In genomic region chr22:26086359-26086758, GRCh38 we compare ENCODE assay signal across 14 cellular contexts.
DNase-seq lines count a peak whose midpoint lies in the region; ATAC-seq, FAIRE-seq and TF ChIP-seq lines count a peak whose summit lies in the region.
"Had no signal": no experiment of that assay in that cellular context is flagged by ENCODE, and none has a peak within 500 bp of the region (broad histone marks: within the 10 kb centered on the region; RNA-seq: fewer than 3 reads in every experiment).

No MANE protein-coding gene starts in this region.

- no peak for TF ChIP-seq POLR2A in upper lobe of left lung (IDR thresholded peaks at IDR 0.05)

- H3K27ac ChIP-seq in OCI-LY3 (ENCODE audit: low read length) (no peak overlapping the region), upper lobe of left lung (no peak overlapping the region)
- H3K27ac ChIP-seq: Peyer's patch, skin epidermis had no signal

- no peak overlapping the region for H3K4me2 ChIP-seq in OCI-LY3 (ENCODE audit: low read length)

- H3K27me3 ChIP-seq in OCI-LY3 (ENCODE audit: low read depth, low read length) (peaks cover 80% of the 10 kb centered on the region), upper lobe of left lung (no peaks in the 10 kb centered on the region)
- H3K27me3 ChIP-seq: Peyer's patch had no signal

- no peak for FAIRE-seq in GM19239 (lab: Jason Lieb, UNC)

- H2AFZ ChIP-seq in OCI-LY3 (ENCODE audit: low read depth, low read length) = no peak overlapping the region

- H3K79me2 ChIP-seq in OCI-LY3 (ENCODE audit: low read length) = no peaks in the 10 kb centered on the region

- TF ChIP-seq CTCF in GM13977 (IDR thresholded peaks at IDR 0.05; ENCODE audit: extremely low read depth, insufficient read depth, missing control alignments) (peak; percentile 23), OCI-LY3 (IDR thresholded peaks at IDR 0.05; ENCODE audit: low read depth, low read length) (peak; percentile 52), foreskin fibroblast (IDR thresholded peaks at IDR 0.05; ENCODE audit: low read depth, low read length) (no peak), upper lobe of left lung (IDR thresholded peaks at IDR 0.05) (no peak)

- H3K9me3 ChIP-seq in OCI-LY3 (ENCODE audit: insufficient read depth, low read length) (no peaks in the 10 kb centered on the region), upper lobe of left lung (no peaks in the 10 kb centered on the region)
- H3K9me3 ChIP-seq: Peyer's patch had no signal

- no peak overlapping the region for H3K9ac ChIP-seq in OCI-LY3 (ENCODE audit: low read length)

- in situ Hi-C loops in GM13977 (cut with MboI; ENCODE audit: low pct_unique_long_range_greater_than_20kb, low sequenced_read_pairs, unreplicated experiment) = no loop called here

- H4K20me1 ChIP-seq in OCI-LY3 (ENCODE audit: insufficient read depth, low read length) = no peaks in the 10 kb centered on the region

- H3K36me3 ChIP-seq in OCI-LY3 (replicated peaks; ENCODE audit: low read depth, low read length) = no peaks in the 10 kb centered on the region
- H3K36me3 ChIP-seq in upper lobe of left lung = no peaks in the 10 kb centered on the region
- H3K36me3 ChIP-seq: Peyer's patch had no signal

- 40 to 63% methylated on average over 1 of the region's 1 CpG for WGBS in upper lobe of left lung, 2 donors

- ATAC-seq in upper lobe of left lung (ENCODE audit: low FRiP score in 2 of 2) = no peak
- ATAC-seq: activated T-cell treated with anti-CD3 and anti-CD28 coated beads, Interleukin-2, amount 50 U/mL, for 72 hours; esophagus mucosa had no signal

- DNase-seq in GM13977 (ENCODE audit: low spot score) (no peak), NCI-H1092 treated with DMSO at 0.1 percent for 48 hours (lab: John Stamatoyannopoulos, UW) (peak; percentile 66), kidney tubule cell (ENCODE audit: low spot score) (peak; percentile 6), EL (no peak), GM19239 (ENCODE audit: insufficient read length, low spot score) (no peak), foreskin fibroblast (no peak), upper lobe of left lung (no peak)
- DNase-seq: activated CD4-positive, alpha-beta T cell treated with anti-CD3 and anti-CD28 coated beads for 48 hours; activated T-cell treated with anti-CD3 and anti-CD28 coated beads, Interleukin-2, amount 50 U/mL, for 72 hours; CD4-positive, CD25-positive, alpha-beta regulatory T cell; Peyer's patch had no signal

- H3K4me3 ChIP-seq in OCI-LY3 (ENCODE audit: low read length) = no peak overlapping the region
- H3K4me3 ChIP-seq in foreskin fibroblast (ENCODE audit: low read depth in 1 of 2, low read length in 2 of 2) = no peak overlapping the region
- H3K4me3 ChIP-seq in upper lobe of left lung = no peak overlapping the region
- H3K4me3 ChIP-seq: Peyer's patch, skin epidermis had no signal

- no peak for TF ChIP-seq EP300 in upper lobe of left lung (IDR thresholded peaks at IDR 0.05)

- H3K4me1 ChIP-seq in OCI-LY3 (ENCODE audit: low read length) (no peaks in the 10 kb centered on the region), upper lobe of left lung (no peaks in the 10 kb centered on the region)
- H3K4me1 ChIP-seq: Peyer's patch had no signal

Comparison
In these comparisons a context has a peak if more than half of its experiments do, and no peak if none do; other contexts are left out.
1. DNase-seq: peak in NCI-H1092 treated with DMSO at 0.1 percent for 48 hours (single experiment) and kidney tubule cell (single experiment); none in GM13977 (single experiment), EL (single experiment), GM19239 (single experiment), foreskin fibroblast (0 of 2) and upper lobe of left lung (0 of 2).
2. CTCF ChIP-seq: peak in GM13977 (single experiment) and OCI-LY3 (single experiment); none in foreskin fibroblast (single experiment) and upper lobe of left lung (0 of 6).